ENCODE assay signal across 14 cellular contexts in genomic region chr4:156933633-156934258, GRCh38. TPM values are rescaled to one million over a fixed set of nuclear protein-coding genes. Genes with fewer than 3 reads are reported as not detected.
A peak's percentile ranks its signal among the peaks of the same experiment; 100 is the strongest.
DNase-seq lines count a peak whose midpoint lies in the region; ATAC-seq and TF ChIP-seq lines count a peak whose summit lies in the region.
"Had no signal": no experiment of that assay in that cellular context is flagged by ENCODE, and none has a peak within 500 bp of the region (broad histone marks: within the 10 kb centered on the region; RNA-seq: fewer than 3 reads in every experiment).

No MANE protein-coding gene starts in this region.

- DNase-seq in Calu3 (peak; percentile 45), NCI-H226 (peak; percentile 85), choroid plexus epithelial cell (ENCODE audit: low read depth) (peak; percentile 70), mesenchymal stem cell (peak; percentile 92), T-helper 9 cell (no peak), NCI-H446 treated with DMSO at 0.1 percent for 48 hours (lab: John Stamatoyannopoulos, UW) (no peak)
- DNase-seq: activated CD4-positive, alpha-beta T cell treated with anti-CD3 and anti-CD28 coated beads for 1 hour; activated effector memory CD4-positive, alpha-beta T cell treated with Interleukin-2 at 50 U/mL for 16 hours; NCI-H510A; SIG-M5 had no signal

- H2BK120ac ChIP-seq in mesenchymal stem cell (ENCODE audit: low read depth, low read length) = no peak overlapping the region

- no peak overlapping the region for H4K8ac ChIP-seq in mesenchymal stem cell (ENCODE audit: low read length)

- intact Hi-C loops in Calu3 (cut with micrococcal nuclease; ENCODE audit: unreplicated experiment) = loop anchor here (1.0 to 5.0 kb wide), 3 partner anchors 35 to 156 kb away; no protein-coding TSS in a partner anchor

- H3K14ac ChIP-seq in mesenchymal stem cell (ENCODE audit: low read length in 2 of 2) = no peak overlapping the region

- H3K27ac ChIP-seq in mesenchymal stem cell (ENCODE audit: low read length, poor library complexity, severe bottlenecking) = peak overlapping the region; percentile 95
- H3K27ac ChIP-seq: tibial nerve had no signal

- no peaks in the 10 kb centered on the region for H3K27me3 Mint-ChIP-seq in Calu3 (ENCODE audit: unreplicated experiment)

- H3K36me3 ChIP-seq in mesenchymal stem cell (ENCODE audit: control insufficient read depth in 1 of 2, insufficient read depth in 2 of 2, low read depth in 1 of 2, low read length in 2 of 2) = peaks cover 0 to 4% of the 10 kb centered on the region in 2 experiments
- H3K36me3 ChIP-seq: tibial nerve had no signal

- TF ChIP-seq CTCF in Calu3 (IDR thresholded peaks at IDR 0.05; ENCODE audit: unreplicated experiment) (no peak), choroid plexus epithelial cell (conservative IDR thresholded peaks at IDR 0.05; ENCODE audit: low read depth, low read length) (no peak)

- H3K27me3 ChIP-seq in mesenchymal stem cell (ENCODE audit: control insufficient read depth in 1 of 2, insufficient read depth in 1 of 2, low read length in 2 of 2) = no peaks in the 10 kb centered on the region
- H3K27me3 ChIP-seq: tibial nerve had no signal

- ATAC-seq in GM18907 (IDR thresholded peaks at IDR 0.05; ENCODE audit: unreplicated experiment) = no peak
- ATAC-seq in HG03097 (IDR thresholded peaks at IDR 0.05; ENCODE audit: low FRiP score, unreplicated experiment) = no peak
- ATAC-seq: sciatic nerve had no signal

- no TSS peak for BruUV-seq in Calu3 (replicated peaks; lab: Mats Ljungman, UMichigan)

- peak overlapping the region in 1 of 2 experiments; percentile 11 for H3K18ac ChIP-seq in mesenchymal stem cell (ENCODE audit: low read depth in 1 of 2, low read length in 2 of 2)

- no peak overlapping the region for H2BK15ac ChIP-seq in mesenchymal stem cell (ENCODE audit: low read depth, poor library complexity, severe bottlenecking)

- peaks cover 4% of the 10 kb centered on the region for H3K4me1 ChIP-seq in mesenchymal stem cell (ENCODE audit: control insufficient read depth, insufficient read depth, low read depth, low read length)

- no peak overlapping the region for H2BK5ac ChIP-seq in mesenchymal stem cell (ENCODE audit: low read depth, low read length, poor library complexity, severe bottlenecking)

- no peak overlapping the region for H3K9ac ChIP-seq in mesenchymal stem cell (ENCODE audit: low read length)

- CTCF ChIA-PET in Calu3 (lab: Charles Lee) = interaction anchor here (0.6 to 1.1 kb wide), 2 partner anchors 11 to 55 kb away, joined by 3 to 4 read pairs; no protein-coding TSS in a partner anchor

- H3K4ac ChIP-seq in mesenchymal stem cell (ENCODE audit: low read depth in 1 of 2, low read length in 2 of 2) = no peak overlapping the region

- H2AFZ ChIP-seq in mesenchymal stem cell (ENCODE audit: low read depth, low read length) = no peak overlapping the region

- peak overlapping the region; percentile 99 for H3K27ac Mint-ChIP-seq in Calu3 (ENCODE audit: unreplicated experiment)

- no peak overlapping the region for H3K23ac ChIP-seq in mesenchymal stem cell (ENCODE audit: low read length in 2 of 2)

- peaks cover 28% of the 10 kb centered on the region for H3K36me3 Mint-ChIP-seq in Calu3 (ENCODE audit: insufficient read depth, unreplicated experiment)

- H4K91ac ChIP-seq in mesenchymal stem cell (ENCODE audit: low read length) = no peak overlapping the region

- peaks cover 18% of the 10 kb centered on the region for H3K4me1 Mint-ChIP-seq in Calu3 (ENCODE audit: low read depth, unreplicated experiment)

- peak overlapping the region; percentile 38 for H3K4me3 Mint-ChIP-seq in Calu3 (ENCODE audit: low read depth, unreplicated experiment)

- no peak overlapping the region for H2BK12ac ChIP-seq in mesenchymal stem cell (ENCODE audit: low read length in 2 of 2)

- H2AK5ac ChIP-seq in mesenchymal stem cell (ENCODE audit: low read length, severe bottlenecking) = peak overlapping the region; percentile 74

- H3K79me1 ChIP-seq in mesenchymal stem cell (replicated peaks; ENCODE audit: low read length, poor library complexity, severe bottlenecking) = peaks cover 2% of the 10 kb centered on the region

- H3K4me3 ChIP-seq in choroid plexus epithelial cell (ENCODE audit: low read depth, low read length) (no peak overlapping the region), mesenchymal stem cell (ENCODE audit: insufficient read depth in 1 of 2, low read depth in 1 of 2, low read length in 2 of 2) (no peak overlapping the region)
- H3K4me3 ChIP-seq: tibial nerve had no signal

- 49% methylated on average over 2 of the region's 5 CpGs for WGBS in mesenchymal stem cell

- no peak overlapping the region for H3K4me2 ChIP-seq in mesenchymal stem cell (ENCODE audit: low read length, poor library complexity, severe bottlenecking)

- no peaks in the 10 kb centered on the region for H3K9me3 Mint-ChIP-seq in Calu3 (ENCODE audit: low read depth, unreplicated experiment)

- no peaks in the 10 kb centered on the region for H3K9me3 ChIP-seq in mesenchymal stem cell (ENCODE audit: control insufficient read depth, low read length)
- H3K9me3 ChIP-seq: tibial nerve had no signal

RNA-seq across cellular contexts. Expression of gene PDGFC, which starts 37.9 kb away (rescaled TPM):
- 52.1 and 64.5 TPM in 2 replicates for total RNA-seq in Calu3 (2022)
- 55.8 TPM for polyA plus RNA-seq in mesenchymal stem cell (2013, experiment 1 of 2)
- polyA plus RNA-seq in mesenchymal stem cell (2013, experiment 2 of 2) = 55.6 TPM

Comparison
In these comparisons a context has a peak if more than half of its experiments do, and no peak if none do; other contexts are left out.
1. DNase-seq: peak in Calu3 (single experiment), NCI-H226 (single experiment), choroid plexus epithelial cell (single experiment) and mesenchymal stem cell (single experiment); none in T-helper 9 cell (single experiment) and NCI-H446 treated with DMSO at 0.1 percent for 48 hours (single experiment).